Comparison of ENCODE assay signal across 1 cellular context in the genomic region with DNA sequence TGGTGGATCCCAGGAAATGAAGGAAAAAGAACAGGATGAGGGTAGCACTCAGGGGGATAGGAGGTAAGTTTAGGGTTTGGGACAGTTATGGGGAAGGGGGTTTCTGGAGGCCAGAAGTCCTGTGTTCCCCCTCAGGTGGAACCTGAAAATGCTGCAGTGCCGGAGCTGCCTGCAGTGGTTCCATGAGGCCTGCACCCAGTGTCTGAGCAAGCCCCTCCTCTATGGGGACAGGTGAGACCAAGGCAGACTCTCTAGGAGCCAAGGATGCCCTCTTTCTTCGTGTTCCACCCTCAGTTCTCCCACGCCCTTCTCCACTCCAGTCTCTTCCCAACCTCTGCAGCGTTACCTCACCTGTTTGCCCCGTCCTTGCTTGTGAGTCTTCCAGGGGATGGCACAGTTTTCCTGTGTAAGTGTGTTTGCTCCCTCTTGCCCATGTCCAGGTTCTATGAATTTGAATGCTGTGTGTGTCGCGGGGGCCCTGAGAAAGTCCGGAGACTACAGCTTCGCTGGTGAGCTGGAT.
TF ChIP-seq lines count a peak whose summit lies in the region.

No MANE protein-coding gene starts in this region.

TF ChIP-seq in HepG2, 621 proteins besides CTCF, POLR2A, EP300 and RAD21:
- TF ChIP-seq RBM22 (optimal IDR thresholded peaks at IDR 0.05; ENCODE audit: low read length) = peak; percentile 32
- peak; percentile 12 for TF ChIP-seq HNRNPH1 (optimal IDR thresholded peaks at IDR 0.05; ENCODE audit: low read depth, low read length)
- TF ChIP-seq, protein P1, sequence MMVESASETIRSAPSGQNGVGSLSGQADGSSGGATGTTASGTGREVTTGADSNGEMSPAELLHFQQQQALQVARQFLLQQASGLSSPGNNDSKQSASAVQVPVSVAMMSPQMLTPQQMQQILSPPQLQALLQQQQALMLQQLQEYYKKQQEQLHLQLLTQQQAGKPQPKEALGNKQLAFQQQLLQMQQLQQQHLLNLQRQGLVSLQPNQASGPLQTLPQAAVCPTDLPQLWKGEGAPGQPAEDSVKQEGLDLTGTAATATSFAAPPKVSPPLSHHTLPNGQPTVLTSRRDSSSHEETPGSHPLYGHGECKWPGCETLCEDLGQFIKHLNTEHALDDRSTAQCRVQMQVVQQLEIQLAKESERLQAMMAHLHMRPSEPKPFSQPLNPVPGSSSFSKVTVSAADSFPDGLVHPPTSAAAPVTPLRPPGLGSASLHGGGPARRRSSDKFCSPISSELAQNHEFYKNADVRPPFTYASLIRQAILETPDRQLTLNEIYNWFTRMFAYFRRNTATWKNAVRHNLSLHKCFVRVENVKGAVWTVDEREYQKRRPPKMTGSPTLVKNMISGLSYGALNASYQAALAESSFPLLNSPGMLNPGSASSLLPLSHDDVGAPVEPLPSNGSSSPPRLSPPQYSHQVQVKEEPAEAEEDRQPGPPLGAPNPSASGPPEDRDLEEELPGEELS (CRISPR knock-in tag; IDR thresholded peaks at IDR 0.05) = no peak
- peak; percentile 42; the same call in 1 of the 2 replicates for TF ChIP-seq RBFOX2 (IDR thresholded peaks at IDR 0.05; ENCODE audit: low read depth, low read length)
- TF ChIP-seq KDM4B (CRISPR knock-in tag; IDR thresholded peaks at IDR 0.05) = no peak
- TF ChIP-seq AGO2 (optimal IDR thresholded peaks at IDR 0.05; ENCODE audit: low read depth, low read length) = peak; percentile 43
TF ChIP-seq in HepG2: peak in this region for 4.
